In genomic region chr13:49494645-49495044, GRCh38 we compare ENCODE assay signal across 9 cellular contexts. TPM values are rescaled to one million over a fixed set of nuclear protein-coding genes. Genes with fewer than 3 reads are reported as not detected.
A peak's percentile ranks its signal among the peaks of the same experiment; 100 is the strongest.
DNase-seq lines count a peak whose midpoint lies in the region; ATAC-seq and TF ChIP-seq lines count a peak whose summit lies in the region.
"Had no signal": no experiment of that assay in that cellular context is flagged by ENCODE, and none has a peak within 500 bp of the region (broad histone marks: within the 10 kb centered on the region; RNA-seq: fewer than 3 reads in every experiment).

No MANE protein-coding gene starts in this region.

- ATAC-seq in HG03108 (IDR thresholded peaks at IDR 0.05; ENCODE audit: unreplicated experiment) = no peak

- intact Hi-C loops in adrenal gland (cut with DNase I) = no loop called here

- TF ChIP-seq CTCF in AG04449 (IDR thresholded peaks at IDR 0.05; ENCODE audit: insufficient read depth, low read length, missing control alignments) (no peak), HFFc6 (IDR thresholded peaks at IDR 0.05) (no peak), adrenal gland (IDR thresholded peaks at IDR 0.05) (no peak)

- 61 to 78% (median 66%) methylated on average over 2 of the region's 2 CpGs for WGBS in adrenal gland, 4 donors

- CTCF ChIA-PET in AG04449 (lab: Yijun Ruan, JAX) = interaction anchor here (2.0 kb wide), 1 partner anchor 12 kb away, joined by 6 read pairs; no protein-coding TSS in a partner anchor

- no peaks in the 10 kb centered on the region for H3K9me3 Mint-ChIP-seq in HFFc6

- POLR2A ChIA-PET in AG04449 (lab: Yijun Ruan, JAX) = no interaction called here

- H3K36me3 ChIP-seq in adrenal gland (replicated peaks in 1 of 2) (no peaks in the 10 kb centered on the region), mucosa of stomach (ENCODE audit: control insufficient read depth, insufficient read depth, low read length) (no peaks in the 10 kb centered on the region)

- peaks cover 48% of the 10 kb centered on the region for H3K4me1 Mint-ChIP-seq in HFFc6 (ENCODE audit: low read depth)

- peaks cover 7 to 10% of the 10 kb centered on the region in 2 donors for H3K4me1 ChIP-seq in adrenal gland (replicated peaks in 1 of 2)
- peaks cover 5% of the 10 kb centered on the region for H3K4me1 ChIP-seq in mucosa of stomach (ENCODE audit: control insufficient read depth, insufficient read depth, low read length)

- no peaks in the 10 kb centered on the region for H3K27me3 ChIP-seq in adrenal gland
- no peaks in the 10 kb centered on the region for H3K27me3 ChIP-seq in mucosa of stomach (ENCODE audit: control insufficient read depth, insufficient read depth, low read length)

- H3K36me3 Mint-ChIP-seq in HFFc6 (ENCODE audit: low read depth) = no peaks in the 10 kb centered on the region

- DNase-seq in AG04449 (ENCODE audit: low read depth, low spot score) = no peak
- DNase-seq in HFFc6 = no peak
- DNase-seq in adrenal gland = no peak
- DNase-seq in cerebellar nuclear complex (lab: John Stamatoyannopoulos, UW) = no peak
- DNase-seq in activated CD4-positive, CD25-positive, alpha-beta regulatory T cell treated with anti-CD3 and anti-CD28 coated beads, Interleukin-2, amount 50 U/mL, for 72 hours = no peak
- DNase-seq in SHP77 (lab: John Stamatoyannopoulos, UW) = no peak
- DNase-seq: activated CD8-positive, alpha-beta memory T cell treated with anti-CD3 and anti-CD28 coated beads, Interleukin-2, amount 50 U/mL, for 48 hours had no signal

- no peak for TF ChIP-seq POLR2A in adrenal gland (IDR thresholded peaks at IDR 0.05)

- peak overlapping the region in 3 of 5 donors; percentile 88 to 95 (median 95) for H3K27ac ChIP-seq in adrenal gland

- H3K9me3 ChIP-seq in adrenal gland (replicated peaks in 1 of 3) = no peaks in the 10 kb centered on the region
- H3K9me3 ChIP-seq in mucosa of stomach (ENCODE audit: control insufficient read depth, low read length) = no peaks in the 10 kb centered on the region

- H3K9ac ChIP-seq in mucosa of stomach (ENCODE audit: low read length) = peak overlapping the region; percentile 89

- H3K27ac Mint-ChIP-seq in HFFc6 = peak overlapping the region; percentile 97

- H3K4me3 ChIP-seq in AG04449 (ENCODE audit: low read depth, low read length) = peak overlapping the region; percentile 62
- peak overlapping the region in 2 of 4 donors; percentile 63 to 92 for H3K4me3 ChIP-seq in adrenal gland
- H3K4me3 ChIP-seq in mucosa of stomach (ENCODE audit: low read length) = peak overlapping the region; percentile 61

- H3K27me3 Mint-ChIP-seq in HFFc6 (ENCODE audit: insufficient read depth) = no peaks in the 10 kb centered on the region; the same call in 1 of the 2 replicates

- H3K4me3 Mint-ChIP-seq in HFFc6 = peak overlapping the region; percentile 95

RNA-seq across cellular contexts. Expression of gene PHF11, which starts 1.1 kb away (rescaled TPM):
- total RNA-seq in HFFc6 (2021; fragmentation: NEBNext Ultra II Directional; extraction: Animal tissue kit (Norgen Biotek cat#: 25700)) = 10 to 100 TPM; 17.6 to 31.0 (median 25.3) TPM
- 10 to 100 TPM; 23.8 to 73.9 (median 60.7) TPM for total RNA-seq in adrenal gland
- 100 to 1,000 TPM in 2 of 3 donors, 10 to 100 TPM in 1; 85.0 to 136 (median 129) TPM for polyA plus RNA-seq in adrenal gland

RNA-seq across cellular contexts. Expression of gene SETDB2, which starts 50.6 kb away (rescaled TPM):
- 1 to 10 TPM; 4.4 to 7.4 (median 6.5) TPM for total RNA-seq in HFFc6 (2021; fragmentation: NEBNext Ultra II Directional; extraction: Animal tissue kit (Norgen Biotek cat#: 25700))
- total RNA-seq in adrenal gland = 10 to 100 TPM in 6 of 8 donors, 1 to 10 TPM in 2; 7.4 to 21.3 (median 13.5) TPM
- 10 to 100 TPM in 2 of 3 donors, 1 to 10 TPM in 1; 4.4 to 14.7 (median 10.9) TPM for polyA plus RNA-seq in adrenal gland

RNA-seq across cellular contexts. Expression of gene CAB39L, which starts 50.8 kb away (rescaled TPM):
- 1 to 10 TPM; 3.7 to 6.9 (median 5.9) TPM for total RNA-seq in HFFc6 (2021; fragmentation: NEBNext Ultra II Directional; extraction: Animal tissue kit (Norgen Biotek cat#: 25700))
- total RNA-seq in adrenal gland = 100 to 1,000 TPM in 1 of 8 donors, 10 to 100 TPM in 7; 19.8 to 115 (median 54.0) TPM
- polyA plus RNA-seq in adrenal gland = 10 to 100 TPM; 17.8 to 23.0 (median 22.4) TPM
